ENCODE assay signal across 12 cellular contexts in genomic region chr19:54518844-54519243, GRCh38. TPM values are rescaled to one million over a fixed set of nuclear protein-coding genes. Genes with fewer than 3 reads are reported as not detected.
A peak's percentile ranks its signal among the peaks of the same experiment; 100 is the strongest.
DNase-seq lines count a peak whose midpoint lies in the region; ATAC-seq and TF ChIP-seq lines count a peak whose summit lies in the region.
"Had no signal": no experiment of that assay in that cellular context is flagged by ENCODE, and none has a peak within 500 bp of the region (broad histone marks: within the 10 kb centered on the region; RNA-seq: fewer than 3 reads in every experiment).

No MANE protein-coding gene starts in this region.

- H2BK15ac ChIP-seq in neuronal stem cell (ENCODE audit: low read length) = no peak overlapping the region

- no peak for TF ChIP-seq POLR2A in Peyer's patch (IDR thresholded peaks at IDR 0.05)

- intact Hi-C loops in OCI-LY7 (cut with micrococcal nuclease; ENCODE audit: unreplicated experiment) = no loop called here

- POLR2A ChIA-PET in OCI-LY7 (lab: Charles Lee) = no interaction called here

- TF ChIP-seq CTCF in GM10266 (IDR thresholded peaks at IDR 0.05; ENCODE audit: control insufficient read depth, insufficient read depth, low read depth, missing control alignments) (no peak), OCI-LY7 (conservative IDR thresholded peaks at IDR 0.05; ENCODE audit: low read length) (no peak), Peyer's patch (IDR thresholded peaks at IDR 0.05) (no peak)

- peak; percentile 49 for DNase-seq in GM10266 (ENCODE audit: extremely low spot score)
- DNase-seq in NCI-H69 (lab: John Stamatoyannopoulos, UW) = peak; percentile 26
- DNase-seq in central memory CD8-positive, alpha-beta T cell (ENCODE audit: low spot score in 2 of 2) = no peak
- no peak for DNase-seq in OCI-LY7 (ENCODE audit: low spot score)
- no peak for DNase-seq in Peyer's patch
- no peak for DNase-seq in HuH-7.5 (ENCODE audit: low spot score)
- no peak for DNase-seq in neuronal stem cell (ENCODE audit: low spot score)
- DNase-seq: hippocampal formation, SJCRH30 had no signal

- no peaks in the 10 kb centered on the region for H3K79me2 ChIP-seq in OCI-LY7 (ENCODE audit: insufficient read depth, low read depth, low read length)

- no peaks in the 10 kb centered on the region for H3K9me2 ChIP-seq in OCI-LY7 (ENCODE audit: insufficient read depth, low read length)

- H3K18ac ChIP-seq in neuronal stem cell (ENCODE audit: low read length) = no peak overlapping the region

- no TSS peak for BruUV-seq in OCI-LY7 (replicated peaks; lab: Mats Ljungman, UMichigan)

- H2BK5ac ChIP-seq in neuronal stem cell (ENCODE audit: low read length) = no peak overlapping the region

- H3K27ac Mint-ChIP-seq in central memory CD8-positive, alpha-beta T cell (ENCODE audit: low read depth) = no peak overlapping the region

- H3K27me3 ChIP-seq in Peyer's patch (no peaks in the 10 kb centered on the region), neuronal stem cell (ENCODE audit: control insufficient read depth in 3 of 3, insufficient read depth in 3 of 3, low read depth in 1 of 3, low read length in 3 of 3) (peaks cover 0 to 9% (median 0%) of the 10 kb centered on the region in 3 experiments)
- H3K27me3 ChIP-seq: SJCRH30 had no signal

- no CpG with 5 or more reads among the region's 5 CpGs for WGBS in neuronal stem cell (ENCODE audit: extremely low coverage in 2 of 2, insufficient read length in 2 of 2, insufficient replicate concordance in 1 of 2), 2 donors

- peaks cover 70% of the 10 kb centered on the region for H3K27me3 Mint-ChIP-seq in central memory CD8-positive, alpha-beta T cell

- H3K36me3 Mint-ChIP-seq in central memory CD8-positive, alpha-beta T cell (ENCODE audit: insufficient read depth) = no peaks in the 10 kb centered on the region

- H3K9me3 ChIP-seq in OCI-LY7 (ENCODE audit: low read length) (no peaks in the 10 kb centered on the region), Peyer's patch (no peaks in the 10 kb centered on the region), neuronal stem cell (replicated peaks in 1 of 2; ENCODE audit: control insufficient read depth in 2 of 2, insufficient read depth in 1 of 2, low read depth in 1 of 2, low read length in 2 of 2) (peaks cover 0 to 43% of the 10 kb centered on the region in 2 donors)
- H3K9me3 ChIP-seq: SJCRH30 had no signal

- no peak overlapping the region for H3K4me3 Mint-ChIP-seq in central memory CD8-positive, alpha-beta T cell

- H3K4me1 ChIP-seq in OCI-LY7 (ENCODE audit: insufficient read depth, low read length, poor library complexity, severe bottlenecking) = peaks cover 5% of the 10 kb centered on the region
- H3K4me1 ChIP-seq in Peyer's patch = no peaks in the 10 kb centered on the region
- H3K4me1 ChIP-seq in neuronal stem cell (ENCODE audit: control insufficient read depth in 2 of 2, insufficient read depth in 1 of 2, low read depth in 1 of 2, low read length in 2 of 2) = no peaks in the 10 kb centered on the region
- H3K4me1 ChIP-seq: SJCRH30 had no signal

- H3K4me3 ChIP-seq in OCI-LY7 (ENCODE audit: low read depth, low read length, poor library complexity, severe bottlenecking) = no peak overlapping the region
- H3K4me3 ChIP-seq in Peyer's patch = no peak overlapping the region
- H3K4me3 ChIP-seq in neuronal stem cell (ENCODE audit: low read length in 2 of 2) = no peak overlapping the region
- H3K4me3 ChIP-seq: SJCRH30 had no signal

- H4K91ac ChIP-seq in neuronal stem cell (ENCODE audit: low read depth, low read length, poor library complexity) = no peak overlapping the region

- H2BK120ac ChIP-seq in neuronal stem cell (ENCODE audit: low read depth, low read length) = no peak overlapping the region

- H3K4me1 Mint-ChIP-seq in central memory CD8-positive, alpha-beta T cell = peaks cover 33% of the 10 kb centered on the region

- H3K27ac ChIP-seq in OCI-LY7 (ENCODE audit: low read depth, low read length, poor library complexity, severe bottlenecking) (no peak overlapping the region), Peyer's patch (no peak overlapping the region), neuronal stem cell (replicated peaks; ENCODE audit: low read length) (no peak overlapping the region)
- H3K27ac ChIP-seq: SJCRH30 had no signal

- no peak overlapping the region for H2BK12ac ChIP-seq in neuronal stem cell (ENCODE audit: low read length)

- H2AFZ ChIP-seq in OCI-LY7 (ENCODE audit: low read length) = no peak overlapping the region
- H2AFZ ChIP-seq in neuronal stem cell (ENCODE audit: low read length) = no peak overlapping the region

- no peak overlapping the region for H3K4ac ChIP-seq in neuronal stem cell (ENCODE audit: low read length)

- H3K36me3 ChIP-seq in OCI-LY7 (ENCODE audit: insufficient read depth, low read length) = no peaks in the 10 kb centered on the region
- H3K36me3 ChIP-seq in Peyer's patch = no peaks in the 10 kb centered on the region
- H3K36me3 ChIP-seq in neuronal stem cell (replicated peaks in 1 of 2; ENCODE audit: control insufficient read depth in 2 of 2, insufficient read depth in 2 of 2, low read length in 2 of 2) = no peaks in the 10 kb centered on the region
- H3K36me3 ChIP-seq: SJCRH30 had no signal

- no peak overlapping the region for H3K9ac ChIP-seq in neuronal stem cell (ENCODE audit: low read depth, low read length, poor library complexity)

- no peaks in the 10 kb centered on the region for H4K20me1 ChIP-seq in OCI-LY7 (ENCODE audit: insufficient read depth, low read length)

- no peak overlapping the region for H2AK5ac ChIP-seq in neuronal stem cell (ENCODE audit: low read depth, low read length)

- CTCF ChIA-PET in OCI-LY7 (lab: Charles Lee; ENCODE audit: unreplicated experiment) = no interaction called here

- no peak overlapping the region for H3K4me2 ChIP-seq in OCI-LY7 (ENCODE audit: low read length)
- H3K4me2 ChIP-seq in neuronal stem cell (ENCODE audit: insufficient read depth, low read length, poor library complexity, severe bottlenecking) = no peak overlapping the region

- peak; percentile 39 for ATAC-seq in GM19452 (IDR thresholded peaks at IDR 0.05; ENCODE audit: unreplicated experiment)
- ATAC-seq in central memory CD8-positive, alpha-beta T cell (replicated peaks; ENCODE audit: extremely low read depth, poor library complexity, severe bottlenecking) = peak; percentile 62

- no peaks in the 10 kb centered on the region for H3K79me1 ChIP-seq in neuronal stem cell (ENCODE audit: low read depth, low read length)

- no peak overlapping the region for H3K14ac ChIP-seq in neuronal stem cell (ENCODE audit: low read length)

- no peak overlapping the region for H4K8ac ChIP-seq in neuronal stem cell (ENCODE audit: low read depth, low read length)

- peaks cover 5% of the 10 kb centered on the region for H3K9me3 Mint-ChIP-seq in central memory CD8-positive, alpha-beta T cell

- no peak overlapping the region for H3K23ac ChIP-seq in neuronal stem cell (ENCODE audit: low read depth, low read length, poor library complexity)

RNA-seq across cellular contexts. Expression of gene LAIR2, which starts 16.2 kb away (rescaled TPM):
- total RNA-seq in OCI-LY7 (2014; rRNA removed; shearing (Covaris generic)) = not detected in 2 replicates
- not detected in 2 replicates for total RNA-seq in OCI-LY7 (2022)
- total RNA-seq in Peyer's patch = not detected
- not detected for polyA plus RNA-seq in neuronal stem cell (2013, experiment 1 of 2)
- polyA plus RNA-seq in neuronal stem cell (2013, experiment 2 of 2) = not detected
- total RNA-seq: HT-29, osteocyte, SJCRH30 had no signal

RNA-seq across cellular contexts. Expression of gene CDC42EP5, which starts 45.7 kb away (rescaled TPM):
- total RNA-seq in OCI-LY7 (2014; rRNA removed; shearing (Covaris generic)) = not detected in 2 replicates
- total RNA-seq in OCI-LY7 (2022) = not detected in 2 replicates
- total RNA-seq in Peyer's patch = 100 to 1,000 TPM in 1 of 4 donors, 10 to 100 TPM in 3; 38.0 to 133 (median 94.1) TPM
- 12.2 TPM for polyA plus RNA-seq in neuronal stem cell (2013, experiment 1 of 2)
- 12.5 TPM for polyA plus RNA-seq in neuronal stem cell (2013, experiment 2 of 2)

RNA-seq across cellular contexts. Expression of gene LILRA2, which starts 54.7 kb away (rescaled TPM):
- 0.38 and 0.44 TPM in 2 replicates for total RNA-seq in OCI-LY7 (2014; rRNA removed; shearing (Covaris generic))
- total RNA-seq in OCI-LY7 (2022) = 5.0 and 5.5 TPM in 2 replicates
- total RNA-seq in Peyer's patch = 1 to 10 TPM in 1 of 4 donors, under 1 TPM in 1, not detected in 2; 0.80 to 1.7 TPM
- not detected for polyA plus RNA-seq in neuronal stem cell (2013, experiment 1 of 2)
- polyA plus RNA-seq in neuronal stem cell (2013, experiment 2 of 2) = not detected
- total RNA-seq: HT-29, osteocyte, SJCRH30 had no signal

RNA-seq across cellular contexts. Expression of gene LENG9, which starts 55.3 kb away (rescaled TPM):
- total RNA-seq in OCI-LY7 (2014; rRNA removed; shearing (Covaris generic)) = 4.1 and 6.0 TPM in 2 replicates
- total RNA-seq in OCI-LY7 (2022) = 1.8 and 3.6 TPM in 2 replicates
- total RNA-seq in Peyer's patch = 10 to 100 TPM; 11.0 to 18.9 (median 15.8) TPM
- polyA plus RNA-seq in neuronal stem cell (2013, experiment 1 of 2) = 1.3 TPM
- polyA plus RNA-seq in neuronal stem cell (2013, experiment 2 of 2) = 0.91 TPM

Comparison
In these comparisons a context has a peak if more than half of its experiments do, and no peak if none do; other contexts are left out.
1. DNase-seq: peak in GM10266 (single experiment) and NCI-H69 (single experiment); none in central memory CD8-positive, alpha-beta T cell (0 of 2), OCI-LY7 (single experiment), Peyer's patch (0 of 3), HuH-7.5 (single experiment) and neuronal stem cell (single experiment).
2. RNA of gene CDC42EP5, which starts 45.7 kb away (total RNA-seq): 38.0 to 133 TPM in Peyer's patch; not detected in OCI-LY7; every median in the first group is over 10 times any median in the second.